In genomic region chr6:108115598-108116058, GRCh38 we compare ENCODE assay signal across 1 cellular context.
TF ChIP-seq lines count a peak whose summit lies in the region.

No MANE protein-coding gene starts in this region.

TF ChIP-seq in WTC11, 78 proteins besides CTCF, POLR2A, EP300 and RAD21 (continued from another document):
- TF ChIP-seq MLX (CRISPR knock-in tag; IDR thresholded peaks at IDR 0.05), result no peak
- TF ChIP-seq OVOL2 (CRISPR knock-in tag; IDR thresholded peaks at IDR 0.05; ENCODE audit: borderline replicate concordance), result no peak
- no peak for TF ChIP-seq FOXP4 (CRISPR knock-in tag; IDR thresholded peaks at IDR 0.05)
